ENCODE assay signal across 1 cellular context in genomic region chr3:196080997-196081833, GRCh38.
TF ChIP-seq lines count a peak whose summit lies in the region.

No MANE protein-coding gene starts in this region.

TF ChIP-seq in SK-N-SH, 30 proteins besides CTCF, POLR2A, EP300 and RAD21 (continued from another document):
- TF ChIP-seq ZBTB33 (IDR thresholded peaks at IDR 0.05; ENCODE audit: borderline replicate concordance, low read depth) (no peak), FOXM1 (IDR thresholded peaks at IDR 0.05; ENCODE audit: low read depth) (no peak), MAX (IDR thresholded peaks at IDR 0.05; ENCODE audit: low read depth) (peak; percentile 95), NFIC (IDR thresholded peaks at IDR 0.05; ENCODE audit: borderline replicate concordance) (no peak), SIN3A (IDR thresholded peaks at IDR 0.05; ENCODE audit: borderline replicate concordance, low read depth, low read length) (peak; percentile 64; the same call in 1 of the 2 replicates), TEAD4 (IDR thresholded peaks at IDR 0.05; ENCODE audit: borderline replicate concordance, insufficient read depth) (no peak), USF1 (IDR thresholded peaks at IDR 0.05; ENCODE audit: borderline replicate concordance, low read depth) (peak; percentile 73), ELF1 (IDR thresholded peaks at IDR 0.05) (peak; percentile 51; the same call in 1 of the 2 replicates), USF2 (IDR thresholded peaks at IDR 0.05; ENCODE audit: borderline replicate concordance, low read depth, low read length) (no peak), NRF1 (IDR thresholded peaks at IDR 0.05; ENCODE audit: low read depth, low read length) (peak; percentile 40)
